In genomic region chr2:140998577-140998976, GRCh38 we compare ENCODE assay signal across 18 cellular contexts.
"Had no signal": no experiment of that assay in that cellular context is flagged by ENCODE, and none has a peak within 500 bp of the region (broad histone marks: within the 10 kb centered on the region; RNA-seq: fewer than 3 reads in every experiment).

No MANE protein-coding gene starts in this region.

- H3K4me1 ChIP-seq: adrenal gland, pancreas, right lobe of liver, tibial nerve had no signal

- H3K27me3 ChIP-seq: adrenal gland, dorsolateral prefrontal cortex, pancreas, right lobe of liver, tibial nerve had no signal

- H3K36me3 ChIP-seq: adrenal gland, pancreas, right lobe of liver, tibial nerve, WERI-Rb-1 had no signal

- DNase-seq: activated CD4-positive, alpha-beta T cell treated with anti-CD3 and anti-CD28 coated beads for 1 hour; activated gamma-delta T cell; adrenal gland; dorsolateral prefrontal cortex; natural killer cell; pancreas; right lobe of liver; stimulated activated CD8-positive, alpha-beta memory T cell treated with anti-CD3 and anti-CD28 coated beads, Interleukin-4, amount 100 ng/mL, for 48 hours; stimulated activated naive CD4-positive, alpha-beta T cell treated with Interleukin-2 at 50 U/mL for 16 hours; substantia nigra; WERI-Rb-1 had no signal

- H3K4me3 Mint-ChIP-seq: activated naive CD4-positive, alpha-beta T cell treated with anti-CD3 and anti-CD28 coated beads, Interleukin-2, amount 50 U/mL, for 24 hours; natural killer cell had no signal

- H3K27me3 Mint-ChIP-seq: activated naive CD4-positive, alpha-beta T cell treated with anti-CD3 and anti-CD28 coated beads, Interleukin-2, amount 50 U/mL, for 24 hours had no signal

- ATAC-seq: natural killer cell, pancreas had no signal

- H3K27ac Mint-ChIP-seq: activated naive CD4-positive, alpha-beta T cell treated with anti-CD3 and anti-CD28 coated beads, Interleukin-2, amount 50 U/mL, for 24 hours; natural killer cell had no signal

- H3K27ac ChIP-seq: adrenal gland, dorsolateral prefrontal cortex, epithelial cell of prostate, pancreas, right lobe of liver, tibial nerve, WERI-Rb-1 had no signal

- H3K4me1 Mint-ChIP-seq: activated naive CD4-positive, alpha-beta T cell treated with anti-CD3 and anti-CD28 coated beads, Interleukin-2, amount 50 U/mL, for 24 hours; natural killer cell had no signal

- H3K9me3 ChIP-seq: adrenal gland, pancreas, right lobe of liver, tibial nerve had no signal

- H3K36me3 Mint-ChIP-seq: activated naive CD4-positive, alpha-beta T cell treated with anti-CD3 and anti-CD28 coated beads, Interleukin-2, amount 50 U/mL, for 24 hours; natural killer cell had no signal

- H3K4me3 ChIP-seq: adrenal gland, dorsolateral prefrontal cortex, lung, pancreas, right lobe of liver, tibial nerve had no signal

- FAIRE-seq: colon, keratinocyte, pancreas, urothelium cell line had no signal
